Comparison of ENCODE assay signal across 8 cellular contexts in genomic region chr9:114911167-114911821, GRCh38. TPM values are rescaled to one million over a fixed set of nuclear protein-coding genes. Genes with fewer than 3 reads are reported as not detected.
DNase-seq lines count a peak whose midpoint lies in the region; ATAC-seq and TF ChIP-seq lines count a peak whose summit lies in the region.

No MANE protein-coding gene starts in this region.

- H3K79me2 ChIP-seq in OCI-LY7 (ENCODE audit: insufficient read depth, low read depth, low read length) = peaks cover 18% of the 10 kb centered on the region; the same call in 1 of the 2 replicates

- no peaks in the 10 kb centered on the region for H3K36me3 Mint-ChIP-seq in HFFc6 (ENCODE audit: low read depth)

- peak overlapping the region; percentile 69 for H3K4me2 ChIP-seq in OCI-LY7 (ENCODE audit: low read length)

- H2AFZ ChIP-seq in OCI-LY7 (ENCODE audit: low read length) = no peak overlapping the region

- no TSS peak for BruUV-seq in OCI-LY7 (replicated peaks; lab: Mats Ljungman, UMichigan)

- peaks cover 81% of the 10 kb centered on the region for H3K4me1 ChIP-seq in OCI-LY7 (ENCODE audit: insufficient read depth, low read length, poor library complexity, severe bottlenecking)
- H3K4me1 ChIP-seq in effector memory CD4-positive, alpha-beta T cell (ENCODE audit: control insufficient read depth, insufficient read depth, low read length, poor library complexity, severe bottlenecking) = peaks cover 48% of the 10 kb centered on the region
- no peaks in the 10 kb centered on the region for H3K4me1 ChIP-seq in mucosa of descending colon (ENCODE audit: low read depth)

- H3K36me3 ChIP-seq in OCI-LY7 (ENCODE audit: insufficient read depth, low read length) = peaks cover 79% of the 10 kb centered on the region
- peaks cover 30% of the 10 kb centered on the region for H3K36me3 ChIP-seq in effector memory CD4-positive, alpha-beta T cell (ENCODE audit: control insufficient read depth, insufficient read depth, low read length)
- H3K36me3 ChIP-seq in mucosa of descending colon (ENCODE audit: low read depth) = no peaks in the 10 kb centered on the region

- peaks cover 27% of the 10 kb centered on the region for H3K27me3 Mint-ChIP-seq in HFFc6 (ENCODE audit: insufficient read depth)

- ATAC-seq in mucosa of descending colon (peak; percentile 65), GM21619 (IDR thresholded peaks at IDR 0.05; ENCODE audit: unreplicated experiment) (no peak)
- no peak for ATAC-seq in activated CD4-positive, CD25-positive, alpha-beta regulatory T cell treated with anti-CD3 and anti-CD28 coated beads, Interleukin-2, amount 50 U/mL, for 24 hours

- CTCF ChIA-PET in OCI-LY7 (lab: Charles Lee; ENCODE audit: unreplicated experiment) = interaction anchor here (1.3 to 2.6 kb wide), 4 partner anchors 10 to 25 kb away, joined by 4 to 19 read pairs (median 8); partner anchors contain the start of gene TNFSF8

- peaks cover 48% of the 10 kb centered on the region for H3K4me1 Mint-ChIP-seq in HFFc6 (ENCODE audit: low read depth)

- peak; percentile 76 for DNase-seq in COLO829 (ENCODE audit: low spot score)
- DNase-seq in HFFc6 = peak; percentile 56
- DNase-seq in OCI-LY7 (ENCODE audit: low spot score) = no peak
- DNase-seq in effector memory CD4-positive, alpha-beta T cell = no peak
- DNase-seq in mucosa of descending colon = peak in 1 of 3 donors; percentile 59
- DNase-seq in GM19238 (ENCODE audit: insufficient read length, low spot score) = no peak

- no peaks in the 10 kb centered on the region for H3K27me3 ChIP-seq in effector memory CD4-positive, alpha-beta T cell (replicated peaks; ENCODE audit: control insufficient read depth, insufficient read depth, low read length, poor library complexity, severe bottlenecking)

- no peak overlapping the region for H3K4me3 Mint-ChIP-seq in HFFc6

- peak overlapping the region; percentile 62; the same call in 1 of the 2 replicates for H3K27ac Mint-ChIP-seq in HFFc6

- H3K4me3 ChIP-seq in OCI-LY7 (ENCODE audit: low read depth, low read length, poor library complexity, severe bottlenecking) = no peak overlapping the region
- no peak overlapping the region for H3K4me3 ChIP-seq in effector memory CD4-positive, alpha-beta T cell (ENCODE audit: insufficient read depth, low read depth, low read length, poor library complexity, severe bottlenecking)
- H3K4me3 ChIP-seq in mucosa of descending colon = no peak overlapping the region

- intact Hi-C loops in OCI-LY7 (cut with micrococcal nuclease; ENCODE audit: unreplicated experiment) (no loop called here), mucosa of descending colon (cut with DNase I, micrococcal nuclease) (loop anchor here (2.0 to 10.0 kb wide), 3 partner anchors 172 to 226 kb away; partner anchors contain the start of gene TEX48 (in 1 of the 2))

- no peaks in the 10 kb centered on the region for H4K20me1 ChIP-seq in OCI-LY7 (ENCODE audit: insufficient read depth, low read length)

- POLR2A ChIA-PET in OCI-LY7 (lab: Charles Lee) = interaction anchor here (0.7 to 6.3 kb wide), 11 partner anchors 9 to 218 kb away, joined by 3 to 108 read pairs (median 5); partner anchors contain the start of gene TNFSF8

- peak overlapping the region; percentile 82 for H3K27ac ChIP-seq in OCI-LY7 (ENCODE audit: low read depth, low read length, poor library complexity, severe bottlenecking)
- peak overlapping the region; percentile 8 for H3K27ac ChIP-seq in effector memory CD4-positive, alpha-beta T cell (ENCODE audit: insufficient read depth, low read length, poor library complexity, severe bottlenecking)

- no peaks in the 10 kb centered on the region for H3K9me3 Mint-ChIP-seq in HFFc6

- H3K9me3 ChIP-seq in OCI-LY7 (ENCODE audit: low read length) (no peaks in the 10 kb centered on the region), mucosa of descending colon (no peaks in the 10 kb centered on the region)
- no peaks in the 10 kb centered on the region for H3K9me3 ChIP-seq in effector memory CD4-positive, alpha-beta T cell (ENCODE audit: control insufficient read depth, low read length)

- no peaks in the 10 kb centered on the region for H3K9me2 ChIP-seq in OCI-LY7 (ENCODE audit: insufficient read depth, low read length)

- peak; percentile 86 for TF ChIP-seq CTCF in HFFc6 (IDR thresholded peaks at IDR 0.05)
- TF ChIP-seq CTCF in OCI-LY7 (conservative IDR thresholded peaks at IDR 0.05; ENCODE audit: low read length) = peak; percentile 84
- peak; percentile 27 for TF ChIP-seq CTCF in mucosa of descending colon (IDR thresholded peaks at IDR 0.05)

RNA-seq across cellular contexts. Expression of gene TNFSF8, which starts 19.1 kb away (rescaled TPM):
- not detected for total RNA-seq in HFFc6 (2021; fragmentation: NEBNext Ultra II Directional; extraction: Animal tissue kit (Norgen Biotek cat#: 25700))
- 27.7 and 28.4 TPM in 2 replicates for total RNA-seq in OCI-LY7 (2014; rRNA removed; shearing (Covaris generic))
- total RNA-seq in OCI-LY7 (2022) (50.3 and 53.1 TPM in 2 replicates), mucosa of descending colon (1 to 10 TPM; 1.0 to 1.3 (median 1.0) TPM)

Comparison
In these comparisons a context has a peak if more than half of its experiments do, and no peak if none do; other contexts are left out.
1. DNase-seq: peak in COLO829 (single experiment) and HFFc6 (single experiment); none in OCI-LY7 (single experiment), effector memory CD4-positive, alpha-beta T cell (0 of 3) and GM19238 (single experiment).
2. CTCF ChIP-seq: peak in every context shown above with its lines; median percentile 86 in HFFc6; 84 in OCI-LY7; 27 in mucosa of descending colon.
3. RNA of gene TNFSF8, which starts 19.1 kb away (total RNA-seq): 27.7 to 53.1 TPM in OCI-LY7; 1.0 to 1.3 TPM in mucosa of descending colon and not detected in HFFc6; every median in the first group is over 10 times any median in the second.